Comparison of ENCODE assay signal across 8 cellular contexts in genomic region chr2:240567137-240567871, GRCh38. TPM values are rescaled to one million over a fixed set of nuclear protein-coding genes. Genes with fewer than 3 reads are reported as not detected.
A peak's percentile ranks its signal among the peaks of the same experiment; 100 is the strongest.
DNase-seq lines count a peak whose midpoint lies in the region; ATAC-seq, FAIRE-seq and TF ChIP-seq lines count a peak whose summit lies in the region.

No MANE protein-coding gene starts in this region.

- H3K27ac ChIP-seq in A549 (peak overlapping the region; percentile 96 to 98), Karpas-422 (ENCODE audit: low read length) (peak overlapping the region; percentile 49), parathyroid adenoma (peak overlapping the region; percentile 65)

- H3K27me3 Mint-ChIP-seq in activated T-cell treated with anti-CD3 and anti-CD28 coated beads, Interleukin-2, amount 50 U/mL, for 4 hours (ENCODE audit: low read depth) = no peaks in the 10 kb centered on the region

- peak overlapping the region; percentile 87 for H3K4me3 Mint-ChIP-seq in activated T-cell treated with anti-CD3 and anti-CD28 coated beads, Interleukin-2, amount 50 U/mL, for 4 hours

- no peaks in the 10 kb centered on the region for H3K9me3 Mint-ChIP-seq in activated T-cell treated with anti-CD3 and anti-CD28 coated beads, Interleukin-2, amount 50 U/mL, for 4 hours

- TF ChIP-seq RAD21 in A549 (conservative IDR thresholded peaks at IDR 0.05 in 1 of 2, IDR thresholded peaks at IDR 0.05 in 1 of 2) = no peak

- H3K4me2 ChIP-seq in A549 (peak overlapping the region; percentile 91), Karpas-422 (ENCODE audit: low read depth, low read length, poor library complexity, severe bottlenecking) (peak overlapping the region; percentile 73), parathyroid adenoma (ENCODE audit: low read length) (peak overlapping the region; percentile 94)

- no peaks in the 10 kb centered on the region; the same call in 1 of the 2 replicates for H4K20me1 ChIP-seq in Karpas-422 (ENCODE audit: insufficient read depth, low read depth, low read length)

- H3K79me2 ChIP-seq in Karpas-422 (ENCODE audit: low read length) (peaks cover 43% of the 10 kb centered on the region), parathyroid adenoma (peaks cover 2% of the 10 kb centered on the region)

- TF ChIP-seq CTCF in A549 (IDR thresholded peaks at IDR 0.05) (no peak), foreskin fibroblast (IDR thresholded peaks at IDR 0.05; ENCODE audit: low read depth, low read length) (no peak), parathyroid adenoma (IDR thresholded peaks at IDR 0.05) (no peak)

- peaks cover 4% of the 10 kb centered on the region; the same call in 1 of the 2 replicates for H3K36me3 ChIP-seq in Karpas-422 (ENCODE audit: insufficient read depth, low read length)
- no peaks in the 10 kb centered on the region for H3K36me3 ChIP-seq in parathyroid adenoma (ENCODE audit: control insufficient read depth, insufficient read depth, low read length)

- WGBS in A549 (ENCODE audit: missing lambda C conversion rate) = 54% methylated on average over 19 of the region's 26 CpGs

- TF ChIP-seq EP300 in A549 (IDR thresholded peaks at IDR 0.05) = no peak

- peak; percentile 1 to 2; a peak in 4 of 6 replicates for ATAC-seq in A549
- no peak for ATAC-seq in activated T-cell treated with anti-CD3 and anti-CD28 coated beads, Interleukin-2, amount 50 U/mL, for 4 hours
- ATAC-seq in HG03378 (IDR thresholded peaks at IDR 0.05; ENCODE audit: unreplicated experiment) = no peak

- POLR2A ChIA-PET in A549 (lab: Yijun Ruan, JAX) = interaction anchor here (1.0 to 3.2 kb wide), 4 partner anchors 13 to 197 kb away, joined by 3 to 24 read pairs (median 12); partner anchors contain the start of gene CAPN10

- no peak for TF ChIP-seq POLR2A in A549 (IDR thresholded peaks at IDR 0.05; ENCODE audit: low read length)

- H3K9me3 ChIP-seq in A549 (no peaks in the 10 kb centered on the region), Karpas-422 (ENCODE audit: low read length) (no peaks in the 10 kb centered on the region), parathyroid adenoma (ENCODE audit: control insufficient read depth, low read length) (no peaks in the 10 kb centered on the region)

- peaks cover 8% of the 10 kb centered on the region for H3K36me3 Mint-ChIP-seq in activated T-cell treated with anti-CD3 and anti-CD28 coated beads, Interleukin-2, amount 50 U/mL, for 4 hours (ENCODE audit: insufficient read depth)

- CTCF ChIA-PET in A549 (lab: Yijun Ruan, JAX) = interaction anchor here (0.6 to 3.8 kb wide), 13 partner anchors 10 to 1259 kb away, joined by 3 to 76 read pairs (median 4); partner anchors contain the start of genes ANKMY1 and CAPN10

- no peak for FAIRE-seq in A549 (lab: Jason Lieb, UNC)

- DNase-seq in A549 (ENCODE audit: low read depth in 1 of 2, low spot score in 1 of 2) = no peak
- DNase-seq in Karpas-422 = no peak
- peak; percentile 26 for DNase-seq in activated T-cell treated with anti-CD3 and anti-CD28 coated beads, Interleukin-2, amount 50 U/mL, for 4 hours
- no peak for DNase-seq in foreskin fibroblast
- DNase-seq in NCI-H187 treated with DMSO at 0.1 percent for 48 hours (lab: John Stamatoyannopoulos, UW) = no peak
- DNase-seq in A172 (ENCODE audit: low spot score) = no peak

- H2AFZ ChIP-seq in Karpas-422 (ENCODE audit: low read length) = no peak overlapping the region
- peak overlapping the region; percentile 90 for H2AFZ ChIP-seq in parathyroid adenoma

- H3K9ac ChIP-seq in Karpas-422 (ENCODE audit: low read length) (peak overlapping the region; percentile 91), parathyroid adenoma (no peak overlapping the region)

- peaks cover 75% of the 10 kb centered on the region for H3K4me1 Mint-ChIP-seq in activated T-cell treated with anti-CD3 and anti-CD28 coated beads, Interleukin-2, amount 50 U/mL, for 4 hours (ENCODE audit: low read depth)

- H3K9me2 ChIP-seq in Karpas-422 (replicated peaks; ENCODE audit: insufficient read depth, low read length) = no peaks in the 10 kb centered on the region

- H3K27me3 ChIP-seq in Karpas-422 (ENCODE audit: low read length) (no peaks in the 10 kb centered on the region), parathyroid adenoma (ENCODE audit: control insufficient read depth, insufficient read depth, low read length) (no peaks in the 10 kb centered on the region)

- H3K4me1 ChIP-seq in A549 (peaks cover 46% of the 10 kb centered on the region), Karpas-422 (ENCODE audit: low read length) (peaks cover 53% of the 10 kb centered on the region), parathyroid adenoma (peaks cover 19% of the 10 kb centered on the region)

- peak overlapping the region; percentile 76 for H3K4me3 ChIP-seq in A549
- peak overlapping the region; percentile 95 for H3K4me3 ChIP-seq in Karpas-422 (ENCODE audit: low read length)
- peak overlapping the region; percentile 69 to 72 for H3K4me3 ChIP-seq in foreskin fibroblast (ENCODE audit: low read depth in 1 of 2, low read length in 2 of 2)
- H3K4me3 ChIP-seq in parathyroid adenoma (ENCODE audit: low read depth, low read length) = peak overlapping the region; percentile 44

TF ChIP-seq in A549, 52 proteins besides CTCF, POLR2A, EP300 and RAD21:
- TF ChIP-seq MAFK (IDR thresholded peaks at IDR 0.05; ENCODE audit: partially characterized antibody) (no peak), NFE2L2 (conservative IDR thresholded peaks at IDR 0.05; ENCODE audit: low read length) (no peak), E2F6 (IDR thresholded peaks at IDR 0.05; ENCODE audit: borderline replicate concordance, low read depth) (peak; percentile 52; the same call in 1 of the 2 replicates)

RNA-seq across cellular contexts. Expression of gene RNPEPL1, which starts 1.0 kb away (rescaled TPM):
- 9.2 and 20.0 TPM in 2 replicates for polyA plus RNA-seq in A549 (2011; rRNA removed)
- 20.3 and 33.9 TPM in 2 replicates for polyA plus RNA-seq in A549 (2012; cell fraction: cytosol; rRNA removed)
- 87.4 and 124 TPM in 2 replicates for polyA plus RNA-seq in A549 (2012; cell fraction: nucleus; rRNA removed)
- 23.7 to 26.4 TPM (median 26.3 TPM) in 3 replicates for polyA plus RNA-seq in A549 (2017; fragmentation: RNase III; extraction: RNeasy Plus Mini Kit Qiagen cat#74134 plus additional on column Dnase treatment)
- 24.9 and 34.2 TPM in 2 replicates for polyA minus RNA-seq in A549 (2011; rRNA and poly(A)+ RNA removed)
- 28.4 and 44.0 TPM in 2 replicates for total RNA-seq in Karpas-422 (2014; rRNA removed; shearing (Covaris generic); ENCODE audit: low replicate concordance)
- total RNA-seq in activated T-cell treated with anti-CD3 and anti-CD28 coated beads, Interleukin-2, amount 50 U/mL, for 4 hours = 10 to 100 TPM; 40.9 to 46.0 (median 42.9) TPM
- 13.5 and 19.8 TPM in 2 replicates for total RNA-seq in A172 (2014; rRNA removed; shearing (Covaris generic))

RNA-seq across cellular contexts. Expression of gene DUSP28, which starts 7.1 kb away (rescaled TPM):
- 11.8 and 14.3 TPM in 2 replicates for polyA plus RNA-seq in A549 (2011; rRNA removed)
- polyA plus RNA-seq in A549 (2012; cell fraction: cytosol; rRNA removed) = 6.8 and 8.6 TPM in 2 replicates
- 7.9 and 8.2 TPM in 2 replicates for polyA plus RNA-seq in A549 (2012; cell fraction: nucleus; rRNA removed)
- polyA plus RNA-seq in A549 (2017; fragmentation: RNase III; extraction: RNeasy Plus Mini Kit Qiagen cat#74134 plus additional on column Dnase treatment) = 5.2 to 5.8 TPM (median 5.6 TPM) in 3 replicates
- polyA minus RNA-seq in A549 (2011; rRNA and poly(A)+ RNA removed) = 5.4 and 6.1 TPM in 2 replicates
- 8.1 and 9.3 TPM in 2 replicates for total RNA-seq in Karpas-422 (2014; rRNA removed; shearing (Covaris generic); ENCODE audit: low replicate concordance)
- total RNA-seq in activated T-cell treated with anti-CD3 and anti-CD28 coated beads, Interleukin-2, amount 50 U/mL, for 4 hours = 1 to 10 TPM; 5.7 to 6.1 (median 5.9) TPM
- total RNA-seq in A172 (2014; rRNA removed; shearing (Covaris generic)) = 12.3 and 12.6 TPM in 2 replicates

RNA-seq across cellular contexts. Expression of gene ANKMY1, which starts 9.5 kb away (rescaled TPM):
- 16.5 and 18.9 TPM in 2 replicates for polyA plus RNA-seq in A549 (2011; rRNA removed)
- polyA plus RNA-seq in A549 (2012; cell fraction: cytosol; rRNA removed) = 19.6 and 22.0 TPM in 2 replicates
- 52.7 and 56.8 TPM in 2 replicates for polyA plus RNA-seq in A549 (2012; cell fraction: nucleus; rRNA removed)
- polyA plus RNA-seq in A549 (2017; fragmentation: RNase III; extraction: RNeasy Plus Mini Kit Qiagen cat#74134 plus additional on column Dnase treatment) = 10.6 to 13.4 TPM (median 12.0 TPM) in 3 replicates
- 42.4 and 55.2 TPM in 2 replicates for polyA minus RNA-seq in A549 (2011; rRNA and poly(A)+ RNA removed)
- total RNA-seq in Karpas-422 (2014; rRNA removed; shearing (Covaris generic); ENCODE audit: low replicate concordance) = 25.7 and 30.8 TPM in 2 replicates
- total RNA-seq in activated T-cell treated with anti-CD3 and anti-CD28 coated beads, Interleukin-2, amount 50 U/mL, for 4 hours = 10 to 100 TPM; 15.7 to 17.2 (median 15.8) TPM
- total RNA-seq in A172 (2014; rRNA removed; shearing (Covaris generic)) = 8.0 and 8.9 TPM in 2 replicates

RNA-seq across cellular contexts. Expression of gene CAPN10, which starts 19.2 kb away (rescaled TPM):
- polyA plus RNA-seq in A549 (2011; rRNA removed) = 8.4 and 9.5 TPM in 2 replicates
- 29.9 and 35.6 TPM in 2 replicates for polyA plus RNA-seq in A549 (2012; cell fraction: cytosol; rRNA removed)
- 89.6 and 119 TPM in 2 replicates for polyA plus RNA-seq in A549 (2012; cell fraction: nucleus; rRNA removed)
- 15.8 to 17.7 TPM (median 15.9 TPM) in 3 replicates for polyA plus RNA-seq in A549 (2017; fragmentation: RNase III; extraction: RNeasy Plus Mini Kit Qiagen cat#74134 plus additional on column Dnase treatment)
- 7.1 and 8.4 TPM in 2 replicates for polyA minus RNA-seq in A549 (2011; rRNA and poly(A)+ RNA removed)
- 22.9 and 44.0 TPM in 2 replicates for total RNA-seq in Karpas-422 (2014; rRNA removed; shearing (Covaris generic); ENCODE audit: low replicate concordance)
- total RNA-seq in activated T-cell treated with anti-CD3 and anti-CD28 coated beads, Interleukin-2, amount 50 U/mL, for 4 hours = 10 to 100 TPM; 38.2 to 43.4 (median 41.1) TPM
- 15.4 and 22.2 TPM in 2 replicates for total RNA-seq in A172 (2014; rRNA removed; shearing (Covaris generic))

RNA-seq across cellular contexts. Expression of gene GPR35, which starts 58.0 kb away (rescaled TPM):
- 0.65 and 1.3 TPM in 2 replicates for polyA plus RNA-seq in A549 (2011; rRNA removed)
- polyA plus RNA-seq in A549 (2012; cell fraction: cytosol; rRNA removed) = 1.2 and 1.6 TPM in 2 replicates
- 9.5 and 11.4 TPM in 2 replicates for polyA plus RNA-seq in A549 (2012; cell fraction: nucleus; rRNA removed)
- 0.79 to 1.0 TPM (median 0.90 TPM) in 3 replicates for polyA plus RNA-seq in A549 (2017; fragmentation: RNase III; extraction: RNeasy Plus Mini Kit Qiagen cat#74134 plus additional on column Dnase treatment)
- polyA minus RNA-seq in A549 (2011; rRNA and poly(A)+ RNA removed) = 0.70 and 1.1 TPM in 2 replicates
- total RNA-seq in Karpas-422 (2014; rRNA removed; shearing (Covaris generic); ENCODE audit: low replicate concordance) = 1.1 and 1.9 TPM in 2 replicates
- total RNA-seq in activated T-cell treated with anti-CD3 and anti-CD28 coated beads, Interleukin-2, amount 50 U/mL, for 4 hours = 1 to 10 TPM; 3.0 to 3.5 (median 3.3) TPM
- total RNA-seq in A172 (2014; rRNA removed; shearing (Covaris generic)) = 0.17 and 2.7 TPM in 2 replicates

Comparison
In these comparisons a context has a peak if more than half of its experiments do, and no peak if none do; other contexts are left out.
1. ATAC-seq: peak in A549 (2 of 2); none in activated T-cell treated with anti-CD3 and anti-CD28 coated beads, Interleukin-2, amount 50 U/mL, for 4 hours (0 of 2) and HG03378 (single experiment).
2. H3K4me3 ChIP-seq: peak in every context shown above with its lines; median percentile 95 in Karpas-422; 76 in A549; 70 in foreskin fibroblast; 44 in parathyroid adenoma.
3. Peak in every context shown above with its lines, with median percentiles within 50 percentile points of each other: H3K27ac ChIP-seq and H3K4me2 ChIP-seq.